In the genomic region with DNA sequence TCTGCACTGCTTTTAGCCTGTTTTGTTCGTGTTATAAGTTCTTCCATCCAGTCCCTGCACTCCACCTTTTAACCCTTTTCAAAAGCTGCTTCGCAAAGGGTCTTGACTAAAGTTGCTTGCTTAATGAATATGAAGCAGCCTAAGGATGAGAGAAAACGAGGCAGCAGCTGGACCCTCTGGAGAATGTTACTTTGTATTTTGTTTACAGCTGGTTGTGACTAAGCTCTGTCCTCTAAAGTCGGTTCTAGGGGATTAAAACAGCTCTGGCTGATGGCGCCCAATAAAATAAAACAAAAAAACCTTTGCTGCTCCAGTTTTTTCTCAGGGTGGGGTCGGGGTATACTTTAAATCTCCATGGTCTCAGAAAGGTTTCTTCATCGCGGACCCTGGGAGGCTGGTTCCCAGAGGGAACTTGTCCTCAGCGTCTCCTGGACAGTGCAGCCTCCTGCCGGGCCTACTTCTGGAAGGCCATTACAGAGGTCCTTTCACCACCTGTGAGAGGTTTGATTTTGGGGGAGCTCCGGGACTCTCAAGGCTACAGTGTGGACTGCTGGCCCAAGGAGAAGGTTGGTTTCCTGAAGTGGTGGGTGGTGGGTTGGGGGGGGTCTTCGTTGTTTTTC, we compare ENCODE assay signal across 8 cellular contexts. TPM values are rescaled to one million over a fixed set of nuclear protein-coding genes. Genes with fewer than 3 reads are reported as not detected.
DNase-seq lines count a peak whose midpoint lies in the region; ATAC-seq and TF ChIP-seq lines count a peak whose summit lies in the region.

No MANE protein-coding gene starts in this region.

- peak overlapping the region; percentile 89 to 95 for H3K4me3 Mint-ChIP-seq in CD14-positive monocyte
- peak overlapping the region; percentile 95 to 98 (median 98) for H3K4me3 Mint-ChIP-seq in IgD-negative memory B cell

- in situ Hi-C loops in astrocyte of the cerebellum (cut with HindIII; ENCODE audit: low sequenced_read_pairs), result no loop called here

- TF ChIP-seq POLR2A in right lobe of liver (IDR thresholded peaks at IDR 0.05), result no peak

- H3K27ac Mint-ChIP-seq in CD14-positive monocyte (peak overlapping the region; percentile 88 to 96 (median 93)), IgD-negative memory B cell (peak overlapping the region; percentile 85 to 99 (median 91))

- H3K27ac ChIP-seq in right lobe of liver (peak overlapping the region in 1 of 3 donors; percentile 47), upper lobe of right lung (peak overlapping the region; percentile 53)

- intact Hi-C loops in CD14-positive monocyte (cut with micrococcal nuclease) (loop anchor here in 1 of 2 donors (2.0 to 5.0 kb wide), 2 partner anchors 21 to 40 kb away; a partner anchor contains a TSS), right lobe of liver (cut with DNase I) (no loop called here), upper lobe of right lung (cut with DNase I) (no loop called here)

- H3K4me1 ChIP-seq in right lobe of liver (peaks cover 0 to 42% (median 20%) of the 10 kb centered on the region in 4 donors), upper lobe of right lung (peaks cover 35% of the 10 kb centered on the region)

- H3K27me3 ChIP-seq in right lobe of liver (no peaks in the 10 kb centered on the region), upper lobe of right lung (no peaks in the 10 kb centered on the region)

- WGBS in right lobe of liver (ENCODE audit: insufficient coverage, low coverage, low lambda C conversion rate, missing lambda C conversion rate), result 50% methylated on average over 10 of the region's 12 CpGs

- H3K4me1 Mint-ChIP-seq in CD14-positive monocyte (peaks cover 44% of the 10 kb centered on the region), IgD-negative memory B cell (peaks cover 45 to 51% (median 50%) of the 10 kb centered on the region in 3 donors)

- peaks cover 0 to 24% (median under 1%) of the 10 kb centered on the region in 4 donors for H3K36me3 ChIP-seq in right lobe of liver
- peaks cover 33% of the 10 kb centered on the region for H3K36me3 ChIP-seq in upper lobe of right lung

- no peaks in the 10 kb centered on the region for H3K27me3 Mint-ChIP-seq in CD14-positive monocyte (ENCODE audit: low read depth in 3 of 3)
- H3K27me3 Mint-ChIP-seq in IgD-negative memory B cell, result peaks cover 1% of the 10 kb centered on the region

- ATAC-seq in right lobe of liver, result peak; percentile 3 to 11 (median 4)
- ATAC-seq in upper lobe of right lung, result no peak
- ATAC-seq in GM18868 (IDR thresholded peaks at IDR 0.05; ENCODE audit: unreplicated experiment), result no peak
- no peak for ATAC-seq in HG02870 (IDR thresholded peaks at IDR 0.05; ENCODE audit: unreplicated experiment)

- H3K9me3 ChIP-seq in right lobe of liver (no peaks in the 10 kb centered on the region), upper lobe of right lung (no peaks in the 10 kb centered on the region)

- H3K9me3 Mint-ChIP-seq in CD14-positive monocyte (peaks cover 0 to 2% (median 0%) of the 10 kb centered on the region in 7 donors), IgD-negative memory B cell (no peaks in the 10 kb centered on the region)

- DNase-seq in CD14-positive monocyte (ENCODE audit: low spot score), result no peak
- no peak for DNase-seq in astrocyte of the cerebellum (ENCODE audit: low read depth)
- DNase-seq in right lobe of liver, result no peak
- DNase-seq in upper lobe of right lung, result no peak
- no peak for DNase-seq in GM19240 (ENCODE audit: insufficient read length, low spot score)

- H3K4me3 ChIP-seq in astrocyte of the cerebellum (ENCODE audit: low read depth, low read length) (peak overlapping the region; percentile 68), right lobe of liver (peak overlapping the region; percentile 71 to 85 (median 83)), upper lobe of right lung (peak overlapping the region; percentile 78)

- H3K36me3 Mint-ChIP-seq in CD14-positive monocyte (peaks cover 33 to 59% of the 10 kb centered on the region in 2 donors), IgD-negative memory B cell (peaks cover 5% of the 10 kb centered on the region)

- TF ChIP-seq CTCF in CD14-positive monocyte (IDR thresholded peaks at IDR 0.05), result no peak
- TF ChIP-seq CTCF in astrocyte of the cerebellum (IDR thresholded peaks at IDR 0.05; ENCODE audit: low read depth, low read length, missing control alignments), result no peak
- TF ChIP-seq CTCF in right lobe of liver (IDR thresholded peaks at IDR 0.05), result no peak
- no peak for TF ChIP-seq CTCF in upper lobe of right lung (IDR thresholded peaks at IDR 0.05)

RNA-seq across cellular contexts. Expression of a gene that starts 0.8 kb away (rescaled TPM):
- polyA plus RNA-seq in CD14-positive monocyte, result 100 to 1,000 TPM; 153 TPM
- polyA plus RNA-seq in IgD-negative memory B cell, result 189 TPM
- 10 to 100 TPM; 40.3 to 57.0 (median 48.4) TPM for total RNA-seq in right lobe of liver
- 98.9 TPM for total RNA-seq in upper lobe of right lung

RNA-seq across cellular contexts. Expression of a gene that starts 21.2 kb away (rescaled TPM):
- polyA plus RNA-seq in CD14-positive monocyte (10 to 100 TPM; 42.6 to 46.7 TPM), IgD-negative memory B cell (80.5 TPM)
- total RNA-seq in right lobe of liver (10 to 100 TPM; 25.1 to 63.7 (median 27.4) TPM), upper lobe of right lung (63.3 TPM)

RNA-seq across cellular contexts. Expression of a gene that starts 40.0 kb away (rescaled TPM):
- polyA plus RNA-seq in CD14-positive monocyte (10 to 100 TPM in 1 of 2 donors, 1 to 10 TPM in 1; 7.8 to 11.2 TPM), IgD-negative memory B cell (22.9 TPM)
- total RNA-seq in right lobe of liver (1 to 10 TPM; 3.6 to 9.4 (median 6.9) TPM), upper lobe of right lung (9.5 TPM)

RNA-seq across cellular contexts. Expression of a gene that starts 44.7 kb away (rescaled TPM):
- polyA plus RNA-seq in CD14-positive monocyte, result 10 to 100 TPM; 26.9 to 37.0 TPM
- polyA plus RNA-seq in IgD-negative memory B cell, result 74.7 TPM
- total RNA-seq in right lobe of liver, result 10 to 100 TPM; 22.6 to 54.2 (median 34.3) TPM
- total RNA-seq in upper lobe of right lung, result 31.9 TPM

RNA-seq across cellular contexts. Expression of a gene that starts 44.8 kb away (rescaled TPM):
- not detected for polyA plus RNA-seq in CD14-positive monocyte
- not detected for polyA plus RNA-seq in IgD-negative memory B cell
- total RNA-seq in right lobe of liver, result under 1 TPM in 5 of 6 experiments, not detected in 1; 0.07 to 0.37 (median 0.12) TPM
- total RNA-seq in upper lobe of right lung, result 0.26 TPM

Comparison
In these comparisons a context has a peak if more than half of its experiments do, and no peak if none do; other contexts are left out.
1. ATAC-seq: peak in right lobe of liver (4 of 4); none in upper lobe of right lung (single experiment), GM18868 (single experiment) and HG02870 (single experiment).
2. Peak in every context shown above with its lines, with median percentiles within 50 percentile points of each other: H3K4me3 ChIP-seq.